ENCODE assay signal across 28 cellular contexts in the genomic region with DNA sequence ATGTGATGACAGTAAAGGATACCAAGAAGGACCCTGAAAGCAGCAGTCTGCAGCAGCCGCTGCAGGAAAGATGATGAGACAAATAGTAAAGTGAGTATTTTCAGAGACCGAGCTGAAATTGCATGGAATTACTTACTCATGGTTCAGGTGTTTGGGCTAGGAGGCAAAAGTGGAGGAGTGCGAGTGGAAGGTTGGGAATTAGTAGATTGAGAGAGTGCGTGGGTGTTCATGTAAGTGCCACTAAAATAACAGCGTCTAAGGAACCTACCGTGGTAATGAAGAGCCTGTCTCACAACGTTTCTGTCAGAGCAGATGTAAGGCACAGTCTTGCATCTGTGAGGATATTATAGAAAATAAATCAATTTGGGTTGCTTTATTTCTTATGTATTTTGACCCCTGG.
"Had no signal": no experiment of that assay in that cellular context is flagged by ENCODE, and none has a peak within 500 bp of the region (broad histone marks: within the 10 kb centered on the region; RNA-seq: fewer than 3 reads in every experiment).

No MANE protein-coding gene starts in this region.

- ATAC-seq: activated CD4-positive, alpha-beta T cell treated with anti-CD3 and anti-CD28 coated beads for 36 hours; activated CD4-positive, CD25-positive, alpha-beta regulatory T cell treated with anti-CD3 and anti-CD28 coated beads, Interleukin-2, amount 50 U/mL, for 24 hours; activated CD8-positive, alpha-beta T cell treated with anti-CD3 and anti-CD28 coated beads, Interleukin-2, amount 10 ng/mL, durations not matched to agents 7 days and 5 days; activated naive CD8-positive, alpha-beta T cell treated with anti-CD3 and anti-CD28 coated beads, Interleukin-2, amount 50 U/mL, for 24 hours had no signal

- H3K4me3 ChIP-seq: MG63, PC-9 had no signal

- H3K27ac Mint-ChIP-seq: activated CD4-positive, alpha-beta T cell treated with anti-CD3 and anti-CD28 coated beads for 36 hours; activated CD4-positive, alpha-beta T cell treated with anti-CD3 and anti-CD28 coated beads, Interleukin-2, amount 10 ng/mL, durations not matched to agents 7 days and 5 days; activated CD8-positive, alpha-beta T cell treated with anti-CD3 and anti-CD28 coated beads, Interleukin-2, amount 10 ng/mL, durations not matched to agents 7 days and 5 days; activated naive CD4-positive, alpha-beta T cell treated with anti-CD3 and anti-CD28 coated beads, Interleukin-2, amount 10 ng/mL, durations not matched to agents 7 days and 5 days; activated naive CD8-positive, alpha-beta T cell; activated naive CD8-positive, alpha-beta T cell treated with anti-CD3 and anti-CD28 coated beads, Interleukin-2, amount 50 U/mL, for 24 hours; IgD-negative memory B cell had no signal

- H3K27ac ChIP-seq: PC-9 had no signal

- H3K9me3 Mint-ChIP-seq: activated CD4-positive, alpha-beta T cell treated with anti-CD3 and anti-CD28 coated beads, Interleukin-2, amount 10 ng/mL, durations not matched to agents 7 days and 5 days; activated naive CD4-positive, alpha-beta T cell treated with anti-CD3 and anti-CD28 coated beads, Interleukin-2, amount 10 ng/mL, durations not matched to agents 7 days and 5 days; activated naive CD8-positive, alpha-beta T cell treated with anti-CD3 and anti-CD28 coated beads, Interleukin-2, amount 50 U/mL, for 24 hours; brain; IgD-negative memory B cell had no signal

- H3K4me3 Mint-ChIP-seq: activated CD4-positive, alpha-beta T cell treated with anti-CD3 and anti-CD28 coated beads for 36 hours; activated CD4-positive, alpha-beta T cell treated with anti-CD3 and anti-CD28 coated beads, Interleukin-2, amount 10 ng/mL, durations not matched to agents 7 days and 5 days; activated CD8-positive, alpha-beta T cell treated with anti-CD3 and anti-CD28 coated beads, Interleukin-2, amount 10 ng/mL, durations not matched to agents 7 days and 5 days; activated naive CD4-positive, alpha-beta T cell treated with anti-CD3 and anti-CD28 coated beads, Interleukin-2, amount 10 ng/mL, durations not matched to agents 7 days and 5 days; activated naive CD8-positive, alpha-beta T cell; activated naive CD8-positive, alpha-beta T cell treated with anti-CD3 and anti-CD28 coated beads, Interleukin-2, amount 50 U/mL, for 24 hours; brain; IgD-negative memory B cell had no signal

- DNase-seq: activated CD4-positive, alpha-beta T cell treated with anti-CD3 and anti-CD28 coated beads for 36 hours; activated CD4-positive, alpha-beta T cell treated with anti-CD3 and anti-CD28 coated beads, Interleukin-2, amount 10 ng/mL, durations not matched to agents 7 days and 5 days; activated CD4-positive, alpha-beta T cell treated with anti-CD3 and anti-CD28 coated beads, Interleukin-2, amount 50 U/mL, for 48 hours; activated CD8-positive, alpha-beta memory T cell treated with anti-CD3 and anti-CD28 coated beads, Interleukin-2, amount 50 U/mL, for 48 hours; activated CD8-positive, alpha-beta T cell treated with anti-CD3 and anti-CD28 coated beads, Interleukin-2, amount 10 ng/mL, durations not matched to agents 7 days and 5 days; activated naive CD4-positive, alpha-beta T cell treated with anti-CD3 and anti-CD28 coated beads, Interleukin-2, amount 10 ng/mL, durations not matched to agents 7 days and 5 days; activated naive CD8-positive, alpha-beta T cell treated with anti-CD3 and anti-CD28 coated beads, Interleukin-2, amount 50 U/mL, for 24 hours; anterior cingulate cortex; cerebellar nuclear complex; Kasumi-1; KBM-7; MG63; NCI-H1048; NCI-H1436 treated with DMSO at 0.1 percent for 48 hours; NCI-H1694 treated with DMSO at 0.1 percent for 48 hours; NCI-H2029; NCI-H345; NCI-H524 treated with DMSO at 0.1 percent for 48 hours; NK-92 treated with Interleukin-12 subunit alpha and Interleukin-12 subunit beta, amount 100 ng/mL, for 24 hours; PC-9; Right ventricle myocardium superior; SW 1271; T-helper 1 cell; T1000 had no signal

- H3K27me3 ChIP-seq: MG63 had no signal

- H3K36me3 ChIP-seq: MG63 had no signal

- H3K27me3 Mint-ChIP-seq: activated CD4-positive, alpha-beta T cell treated with anti-CD3 and anti-CD28 coated beads for 36 hours; activated CD4-positive, alpha-beta T cell treated with anti-CD3 and anti-CD28 coated beads, Interleukin-2, amount 10 ng/mL, durations not matched to agents 7 days and 5 days; activated naive CD4-positive, alpha-beta T cell treated with anti-CD3 and anti-CD28 coated beads, Interleukin-2, amount 10 ng/mL, durations not matched to agents 7 days and 5 days; activated naive CD8-positive, alpha-beta T cell; activated naive CD8-positive, alpha-beta T cell treated with anti-CD3 and anti-CD28 coated beads, Interleukin-2, amount 50 U/mL, for 24 hours; brain; IgD-negative memory B cell had no signal

- H3K9me3 ChIP-seq: MG63 had no signal

- H3K4me2 ChIP-seq: PC-9 had no signal

- H3K4me1 Mint-ChIP-seq: activated CD4-positive, alpha-beta T cell treated with anti-CD3 and anti-CD28 coated beads for 36 hours; activated CD4-positive, alpha-beta T cell treated with anti-CD3 and anti-CD28 coated beads, Interleukin-2, amount 10 ng/mL, durations not matched to agents 7 days and 5 days; activated naive CD4-positive, alpha-beta T cell treated with anti-CD3 and anti-CD28 coated beads, Interleukin-2, amount 10 ng/mL, durations not matched to agents 7 days and 5 days; activated naive CD8-positive, alpha-beta T cell treated with anti-CD3 and anti-CD28 coated beads, Interleukin-2, amount 50 U/mL, for 24 hours; IgD-negative memory B cell had no signal

- H2AFZ ChIP-seq: PC-9 had no signal
